Comparison of ENCODE assay signal across 19 cellular contexts in the genomic region with DNA sequence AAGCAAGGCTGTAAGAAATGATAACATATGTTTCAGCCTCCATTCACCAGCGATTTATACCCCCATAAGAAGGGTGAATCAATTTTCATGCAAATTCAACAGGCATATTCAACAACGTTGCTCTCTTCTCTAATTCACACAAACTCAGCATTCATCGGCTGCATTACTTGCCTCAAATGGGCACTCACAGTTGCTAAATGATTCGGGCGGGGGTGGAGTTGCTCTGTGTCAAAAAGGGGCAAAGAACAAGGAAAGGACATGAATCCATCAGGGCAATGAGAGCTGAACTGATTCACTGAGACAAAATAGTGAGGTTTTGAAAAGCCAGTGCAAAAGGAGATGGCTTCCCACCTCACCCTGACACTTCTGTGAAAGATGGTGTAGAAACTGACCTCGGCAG. TPM values are rescaled to one million over a fixed set of nuclear protein-coding genes. Genes with fewer than 3 reads are reported as not detected.
DNase-seq lines count a peak whose midpoint lies in the region; ATAC-seq and TF ChIP-seq lines count a peak whose summit lies in the region.
"Had no signal": no experiment of that assay in that cellular context is flagged by ENCODE, and none has a peak within 500 bp of the region (broad histone marks: within the 10 kb centered on the region; RNA-seq: fewer than 3 reads in every experiment).

No MANE protein-coding gene starts in this region.

- H3K36me3 ChIP-seq in SJSA1: no peaks in the 10 kb centered on the region
- no peaks in the 10 kb centered on the region for H3K36me3 ChIP-seq in gastroesophageal sphincter
- H3K36me3 ChIP-seq in rectal smooth muscle tissue (ENCODE audit: control insufficient read depth, insufficient read depth, low read length): no peaks in the 10 kb centered on the region
- H3K36me3 ChIP-seq: breast epithelium had no signal

- H3K27ac Mint-ChIP-seq in T-cell: no peak overlapping the region
- H3K27ac Mint-ChIP-seq: T-helper 1 cell treated with Interleukin-12 subunit alpha and Interleukin-12 subunit beta and Interleukin-4 antibody, amounts not matched to agents 30 μg/mL and 1 μg/mL, for 36 hours had no signal

- H3K4me3 Mint-ChIP-seq in T-cell: no peak overlapping the region
- H3K4me3 Mint-ChIP-seq: T-helper 1 cell treated with Interleukin-12 subunit alpha and Interleukin-12 subunit beta and Interleukin-4 antibody, amounts not matched to agents 30 μg/mL and 1 μg/mL, for 36 hours had no signal

- POLR2A ChIA-PET in AG04450 (lab: Yijun Ruan, JAX) (no interaction called here), T-cell (lab: Charles Lee) (no interaction called here)

- no peaks in the 10 kb centered on the region for H3K27me3 ChIP-seq in AG04450 (ENCODE audit: control insufficient read depth, insufficient read depth, low read length)
- no peaks in the 10 kb centered on the region for H3K27me3 ChIP-seq in SJSA1 (replicated peaks)
- H3K27me3 ChIP-seq in gastroesophageal sphincter: no peaks in the 10 kb centered on the region
- no peaks in the 10 kb centered on the region for H3K27me3 ChIP-seq in rectal smooth muscle tissue (ENCODE audit: control insufficient read depth, insufficient read depth, low read length)
- H3K27me3 ChIP-seq: breast epithelium had no signal

- no peaks in the 10 kb centered on the region for H3K36me3 Mint-ChIP-seq in T-cell

- TF ChIP-seq POLR2A in gastroesophageal sphincter (IDR thresholded peaks at IDR 0.05): no peak

- H3K27ac ChIP-seq in AG04450 (ENCODE audit: low read depth, low read length) (peak overlapping the region; percentile 89), SJSA1 (peak overlapping the region; percentile 55), gastroesophageal sphincter (peak overlapping the region in 3 of 4 donors; percentile 60 to 72 (median 65)), rectal smooth muscle tissue (ENCODE audit: low read depth, low read length) (peak overlapping the region; percentile 10)

- H3K4me3 ChIP-seq in AG04450 (ENCODE audit: low read depth, low read length) (peak overlapping the region; percentile 40), SJSA1 (no peak overlapping the region), gastroesophageal sphincter (no peak overlapping the region), rectal smooth muscle tissue (ENCODE audit: low read length) (no peak overlapping the region)
- H3K4me3 ChIP-seq: breast epithelium, GM12878 had no signal

- TF ChIP-seq EP300 in gastroesophageal sphincter (IDR thresholded peaks at IDR 0.05): no peak

- TF ChIP-seq CTCF in AG04450 (IDR thresholded peaks at IDR 0.05; ENCODE audit: low read depth, low read length) (no peak), gastroesophageal sphincter (IDR thresholded peaks at IDR 0.05) (no peak)

- ATAC-seq in gastroesophageal sphincter: no peak
- ATAC-seq in T-cell (replicated peaks in 1 of 4): no peak
- no peak for ATAC-seq in HG03108 (IDR thresholded peaks at IDR 0.05; ENCODE audit: unreplicated experiment)
- ATAC-seq: left colon, Panc1 had no signal

- peaks cover 19 to 34% (median 24%) of the 10 kb centered on the region in 3 donors for H3K9me3 Mint-ChIP-seq in T-cell

- H3K4me1 ChIP-seq in SJSA1 (replicated peaks): peaks cover 28% of the 10 kb centered on the region
- H3K4me1 ChIP-seq in gastroesophageal sphincter: peaks cover 0 to 11% (median 0%) of the 10 kb centered on the region in 3 donors
- H3K4me1 ChIP-seq in rectal smooth muscle tissue (ENCODE audit: control insufficient read depth, insufficient read depth, low read length): no peaks in the 10 kb centered on the region
- H3K4me1 ChIP-seq: breast epithelium had no signal

- WGBS in gastroesophageal sphincter (ENCODE audit: low coverage in 1 of 2), 2 donors: 53% methylated on average over 3 to 6 of the region's 6 CpGs

- H3K9ac ChIP-seq in rectal smooth muscle tissue (ENCODE audit: low read length): no peak overlapping the region

- CTCF ChIA-PET in AG04450 (lab: Charles Lee): interaction anchor here (1.7 to 2.5 kb wide), 2 partner anchors 112 to 113 kb away, joined by 13 to 19 read pairs; no protein-coding TSS in a partner anchor
- CTCF ChIA-PET in T-cell (lab: Charles Lee): interaction anchor here (0.6 to 0.9 kb wide), 2 partner anchors 84 to 113 kb away, joined by 3 to 4 read pairs; no protein-coding TSS in a partner anchor

- DNase-seq in AG04450 (ENCODE audit: low read depth, low spot score) (no peak), SJSA1 (ENCODE audit: low read depth in 1 of 2, low spot score in 2 of 2) (peak in 1 of 2 experiments; percentile 13), HuH-7 (ENCODE audit: low spot score) (no peak), T-cell (no peak)
- DNase-seq in stimulated activated CD4-positive, alpha-beta T cell treated with anti-CD3 and anti-CD28 coated beads, Interleukin-2, amount 100 ng/mL, for 48 hours: no peak
- DNase-seq: activated naive CD4-positive, alpha-beta T cell; NCI-H2029 treated with DMSO at 0.1 percent for 48 hours; NCI-H526 treated with DMSO at 0.1 percent for 48 hours; stimulated activated CD4-positive, alpha-beta T cell treated with anti-CD3 and anti-CD28 coated beads, Interleukin-4, amount 100 ng/mL, for 24 hours had no signal

- H3K4me1 Mint-ChIP-seq in T-cell: no peaks in the 10 kb centered on the region

- H3K9me3 ChIP-seq in AG04450 (ENCODE audit: control insufficient read depth, insufficient read depth, low read length): peaks cover 6% of the 10 kb centered on the region; the same call in 1 of the 2 replicates
- H3K9me3 ChIP-seq in SJSA1 (replicated peaks): no peaks in the 10 kb centered on the region; the same call in 1 of the 2 replicates
- peaks cover 0 to 12% (median 0%) of the 10 kb centered on the region in 3 donors for H3K9me3 ChIP-seq in gastroesophageal sphincter

- H3K27me3 Mint-ChIP-seq in T-cell: peaks cover 14 to 16% of the 10 kb centered on the region in 2 donors
- H3K27me3 Mint-ChIP-seq: naive B cell had no signal

RNA-seq across cellular contexts. Expression of gene MOXD1, which starts 9.0 kb away (rescaled TPM):
- 55.9 and 67.5 TPM in 2 replicates for polyA plus RNA-seq in AG04450 (2011; rRNA removed)
- 15.5 and 22.3 TPM in 2 replicates for polyA minus RNA-seq in AG04450 (2011; rRNA and poly(A)+ RNA removed)
- 24.8 and 37.3 TPM in 2 replicates for total RNA-seq in SJSA1 (2014; rRNA removed; shearing (Covaris generic))
- 10 to 100 TPM; 20.3 to 37.3 (median 33.2) TPM for total RNA-seq in gastroesophageal sphincter
- under 1 TPM in 4 of 5 donors, not detected in 1; 0.13 to 0.53 (median 0.15) TPM for total RNA-seq in T-cell
- total RNA-seq: HepG2 had no signal

Comparison
In these comparisons a context has a peak if more than half of its experiments do, and no peak if none do; other contexts are left out.
1. H3K27ac ChIP-seq: peak in every context shown above with its lines; median percentile 89 in AG04450; 65 in gastroesophageal sphincter; 55 in SJSA1; 10 in rectal smooth muscle tissue.
2. RNA of gene MOXD1, which starts 9.0 kb away (total RNA-seq): 24.8 to 37.3 TPM in SJSA1 and 20.3 to 37.3 TPM in gastroesophageal sphincter; 0.13 to 0.53 TPM in T-cell; every median in the first group is over 10 times any median in the second.